28 cellular contexts compared by ENCODE assay signal in genomic region chr22:36818010-36818642, GRCh38. TPM values are rescaled to one million over a fixed set of nuclear protein-coding genes. Genes with fewer than 3 reads are reported as not detected.
DNase-seq lines count a peak whose midpoint lies in the region; ATAC-seq, FAIRE-seq and TF ChIP-seq lines count a peak whose summit lies in the region.
"Had no signal": no experiment of that assay in that cellular context is flagged by ENCODE, and none has a peak within 500 bp of the region (broad histone marks: within the 10 kb centered on the region; RNA-seq: fewer than 3 reads in every experiment).

No MANE protein-coding gene starts in this region.

- DNase-seq in DMS 273 (lab: John Stamatoyannopoulos, UW; ENCODE audit: unreplicated experiment): peak; percentile 41
- DNase-seq in DMS 273 treated with DMSO at 0.1 percent for 48 hours (lab: John Stamatoyannopoulos, UW): no peak
- no peak for DNase-seq in K562 (ENCODE audit: extremely low read depth in 1 of 4, low spot score in 3 of 4)
- no peak for DNase-seq in neuronal stem cell (ENCODE audit: low spot score)
- DNase-seq in GM12892 (ENCODE audit: insufficient read length): no peak
- no peak for DNase-seq in DMS114 treated with DMSO at 0.1 percent for 48 hours (lab: John Stamatoyannopoulos, UW; ENCODE audit: unreplicated experiment)
- no peak for DNase-seq in CD1c-positive myeloid dendritic cell (ENCODE audit: extremely low spot score)
- DNase-seq: activated CD4-positive, alpha-beta T cell treated with anti-CD3 and anti-CD28 coated beads, Interleukin-2, amount 50 U/mL, for 4 hours; activated CD4-positive, CD25-positive, alpha-beta regulatory T cell; AML-193; DMS79; dorsolateral prefrontal cortex; lower lobe of right lung; MM.1S; NCI-H1417 treated with DMSO at 0.1 percent for 48 hours; NCI-H526 treated with DMSO at 0.1 percent for 48 hours; stomach; tibial artery had no signal

- H3K14ac ChIP-seq in neuronal stem cell (ENCODE audit: low read length): no peak overlapping the region

- no peaks in the 10 kb centered on the region for H3K79me1 ChIP-seq in neuronal stem cell (ENCODE audit: low read depth, low read length)

- H3K27me3 ChIP-seq in K562 (ENCODE audit: control insufficient read depth in 2 of 2, insufficient read depth in 2 of 2, low read length in 2 of 2) (peaks cover 5 to 50% of the 10 kb centered on the region in 2 experiments; a peak in 4 of 5 replicates), neuronal stem cell (ENCODE audit: control insufficient read depth in 3 of 3, insufficient read depth in 3 of 3, low read depth in 1 of 3, low read length in 3 of 3) (peaks cover 6 to 43% (median 11%) of the 10 kb centered on the region in 3 experiments)

- no peak overlapping the region for H4K8ac ChIP-seq in neuronal stem cell (ENCODE audit: low read depth, low read length)

- ATAC-seq in K562: no peak
- ATAC-seq: activated naive CD4-positive, alpha-beta T cell treated with anti-CD3 and anti-CD28 coated beads, Interleukin-2, amount 50 U/mL, for 72 hours; lower lobe of right lung had no signal

- no peak overlapping the region for H2BK15ac ChIP-seq in neuronal stem cell (ENCODE audit: low read length)

- POLR2A ChIA-PET in HEK293 (lab: Yijun Ruan, JAX) (no interaction called here), K562 (lab: Yijun Ruan, JAX) (no interaction called here)

- no peaks in the 10 kb centered on the region for H3K79me2 ChIP-seq in K562 (ENCODE audit: control insufficient read depth, insufficient read depth, low read length)

- CTCF ChIA-PET in HEK293 (lab: Yijun Ruan, JAX): interaction anchor here (0.6 to 2.2 kb wide), 3 partner anchors 35 to 64 kb away, joined by 3 to 18 read pairs (median 8); no protein-coding TSS in a partner anchor
- CTCF ChIA-PET in K562 (lab: Yijun Ruan, JAX; ENCODE audit: low intra/inter-chr PET ratio): no interaction called here

- WGBS in K562 (ENCODE audit: insufficient coverage, low coverage, missing lambda C conversion rate): 0% methylated on average over 5 of the region's 6 CpGs
- no CpG with 5 or more reads among the region's 6 CpGs for WGBS in neuronal stem cell (ENCODE audit: extremely low coverage in 2 of 2, insufficient read length in 2 of 2, insufficient replicate concordance in 1 of 2), 2 donors

- H2AFZ ChIP-seq in K562 (ENCODE audit: low read depth, low read length) (no peak overlapping the region), neuronal stem cell (ENCODE audit: low read length) (no peak overlapping the region)

- TF ChIP-seq RAD21 in K562 (CRISPR knock-in tag; conservative IDR thresholded peaks at IDR 0.05 in 1 of 2, IDR thresholded peaks at IDR 0.05 in 1 of 2): no peak

- TF ChIP-seq CTCF in HEK293 (tag by site-specific recombination; IDR thresholded peaks at IDR 0.05) (no peak), K562 (IDR thresholded peaks at IDR 0.05 in 2 of 3, conservative IDR thresholded peaks at IDR 0.05 in 1 of 3; ENCODE audit: insufficient read depth in 2 of 3, low read depth in 1 of 3, low read length in 3 of 3) (no peak)

- H2BK12ac ChIP-seq in neuronal stem cell (ENCODE audit: low read length): no peak overlapping the region

- intact Hi-C loops in K562 (cut with micrococcal nuclease): no loop called here

- H3K27ac ChIP-seq in HEK293 (ENCODE audit: extremely low read depth, low read depth, low read length) (no peak overlapping the region), K562 (ENCODE audit: extremely low read depth, low read depth, low read length) (no peak overlapping the region), neuronal stem cell (replicated peaks; ENCODE audit: low read length) (no peak overlapping the region)
- H3K27ac ChIP-seq: 22Rv1, dorsolateral prefrontal cortex, lower lobe of right lung, neutrophil, prostate gland, stomach, tibial artery had no signal

- H3K4me2 ChIP-seq in K562 (ENCODE audit: insufficient read depth, low read length) (no peak overlapping the region), neuronal stem cell (ENCODE audit: insufficient read depth, low read length, poor library complexity, severe bottlenecking) (no peak overlapping the region)

- TF ChIP-seq EP300 in K562 (IDR thresholded peaks at IDR 0.05; ENCODE audit: low read length): no peak

- H3K4me3 ChIP-seq in HEK293 (ENCODE audit: low read depth, low read length) (no peak overlapping the region), K562 (no peak overlapping the region), neuronal stem cell (ENCODE audit: low read length in 2 of 2) (no peak overlapping the region)
- H3K4me3 ChIP-seq: HAP-1, prostate gland, stomach, tibial artery had no signal

- H3K36me3 ChIP-seq in HEK293 (ENCODE audit: control insufficient read depth in 2 of 2, insufficient read depth in 1 of 2, low read length in 2 of 2): no peaks in the 10 kb centered on the region
- H3K36me3 ChIP-seq in K562 (ENCODE audit: control insufficient read depth, insufficient read depth, low read length): no peaks in the 10 kb centered on the region
- H3K36me3 ChIP-seq in neuronal stem cell (replicated peaks in 1 of 2; ENCODE audit: control insufficient read depth in 2 of 2, insufficient read depth in 2 of 2, low read length in 2 of 2): peaks cover 0 to 18% of the 10 kb centered on the region in 2 donors
- H3K36me3 ChIP-seq: HAP-1, lower lobe of right lung, neutrophil, prostate gland, stomach, tibial artery had no signal

- no peak overlapping the region for H3K23ac ChIP-seq in neuronal stem cell (ENCODE audit: low read depth, low read length, poor library complexity)

- peaks cover 6% of the 10 kb centered on the region; the same call in 1 of the 2 replicates for H4K20me1 ChIP-seq in K562 (replicated peaks; ENCODE audit: control insufficient read depth, insufficient read depth, low read length)

- FAIRE-seq in K562 (lab: Jason Lieb, UNC): no peak
- FAIRE-seq in GM12892 (lab: Jason Lieb, UNC): no peak
- FAIRE-seq: astrocyte had no signal

- H2BK5ac ChIP-seq in neuronal stem cell (ENCODE audit: low read length): no peak overlapping the region

- H3K18ac ChIP-seq in neuronal stem cell (ENCODE audit: low read length): peak overlapping the region; percentile 16

- H3K4ac ChIP-seq in neuronal stem cell (ENCODE audit: low read length): no peak overlapping the region

- no peak overlapping the region for H4K91ac ChIP-seq in neuronal stem cell (ENCODE audit: low read depth, low read length, poor library complexity)

- H3K9me1 ChIP-seq in K562 (ENCODE audit: control insufficient read depth, insufficient read depth, low read length): no peaks in the 10 kb centered on the region

- peaks cover 12% of the 10 kb centered on the region for H3K4me1 ChIP-seq in HEK293 (ENCODE audit: control insufficient read depth, insufficient read depth, low read length)
- H3K4me1 ChIP-seq in K562 (replicated peaks in 1 of 2; ENCODE audit: control insufficient read depth in 2 of 2, insufficient read depth in 2 of 2, low read length in 2 of 2): peaks cover 0 to 12% of the 10 kb centered on the region in 2 experiments; a peak in 2 of 5 replicates
- peaks cover 19 to 36% of the 10 kb centered on the region in 2 donors for H3K4me1 ChIP-seq in neuronal stem cell (ENCODE audit: control insufficient read depth in 2 of 2, insufficient read depth in 1 of 2, low read depth in 1 of 2, low read length in 2 of 2)
- H3K4me1 ChIP-seq: HAP-1, prostate gland had no signal

- H2BK120ac ChIP-seq in neuronal stem cell (ENCODE audit: low read depth, low read length): no peak overlapping the region

- H3K9ac ChIP-seq in K562 (ENCODE audit: insufficient read depth in 1 of 2, low read depth in 2 of 2, low read length in 2 of 2): no peak overlapping the region
- H3K9ac ChIP-seq in neuronal stem cell (ENCODE audit: low read depth, low read length, poor library complexity): no peak overlapping the region

- in situ Hi-C loops in K562 (cut with MboI): no loop called here

- no TSS peak for BruUV-seq in K562 (replicated peaks; lab: Mats Ljungman, UMichigan)

- TF ChIP-seq POLR2A in K562 (conservative IDR thresholded peaks at IDR 0.05): no peak
- TF ChIP-seq POLR2A in GM12892 (IDR thresholded peaks at IDR 0.05; ENCODE audit: low read depth, low read length): no peak

- H3K9me3 ChIP-seq in HEK293 (ENCODE audit: control insufficient read depth, insufficient read depth, low read depth, low read length): no peaks in the 10 kb centered on the region
- no peaks in the 10 kb centered on the region for H3K9me3 ChIP-seq in K562 (replicated peaks; ENCODE audit: control insufficient read depth, insufficient read depth, low read depth, low read length)
- H3K9me3 ChIP-seq in neuronal stem cell (replicated peaks in 1 of 2; ENCODE audit: control insufficient read depth in 2 of 2, insufficient read depth in 1 of 2, low read depth in 1 of 2, low read length in 2 of 2): no peaks in the 10 kb centered on the region
- H3K9me3 ChIP-seq: HAP-1, lower lobe of right lung, neutrophil, prostate gland, stomach, tibial artery had no signal

- H2AK5ac ChIP-seq in neuronal stem cell (ENCODE audit: low read depth, low read length): no peak overlapping the region

RNA-seq across cellular contexts. Expression of gene PVALB, which starts 1.3 kb away (rescaled TPM):
- not detected in 2 replicates for total RNA-seq in K562 (2011; cell fraction: chromatin; rRNA removed; ENCODE audit: low replicate concordance)
- total RNA-seq in K562 (2011; cell fraction: nucleolus; rRNA removed): not detected in 2 replicates
- total RNA-seq in K562 (2011; cell fraction: nucleoplasm; rRNA removed): not detected in 2 replicates
- total RNA-seq in K562 (2014; rRNA removed) (not detected in 2 replicates), K562 (2014; rRNA removed; fragmentation: Illumina TruSeq; extraction: Trizol) (not detected in 2 replicates), K562 (2015; rRNA removed; fragmentation: Illumina TruSeq; extraction: Trizol) (not detected in 2 replicates), K562 (2021) (not detected in 2 replicates)
- polyA plus RNA-seq in K562 (2011; rRNA removed) (not detected in 2 replicates), K562 (2014; fragmentation: Illumina TruSeq; extraction: Trizol) (not detected in 2 replicates), K562 (2014; fragmentation: Nextera tagmentation; extraction: Ambion mirVana) (not detected), K562 (2014; rRNA removed) (not detected in 2 replicates)
- not detected in 2 replicates for polyA plus RNA-seq in K562 (2011; cell fraction: cytosol; rRNA removed)
- not detected in 2 replicates for polyA plus RNA-seq in K562 (2011; cell fraction: nucleus; rRNA removed)
- not detected in 2 replicates for polyA plus RNA-seq in K562 (2012)
- polyA minus RNA-seq in K562 (2011; rRNA and poly(A)+ RNA removed): not detected in 2 replicates
- not detected in 2 replicates for polyA minus RNA-seq in K562 (2011; cell fraction: cytosol; rRNA and poly(A)+ RNA removed)
- not detected in 2 replicates for polyA minus RNA-seq in K562 (2011; cell fraction: nucleus; rRNA and poly(A)+ RNA removed)
- 7.0 TPM for polyA plus RNA-seq in neuronal stem cell (2013, experiment 1 of 2)
- 5.6 TPM for polyA plus RNA-seq in neuronal stem cell (2013, experiment 2 of 2)
- not detected for polyA plus RNA-seq in GM12892 (2012; ENCODE audit: missing spikeins)
- total RNA-seq: activated naive CD4-positive, alpha-beta T cell treated with anti-CD3 and anti-CD28 coated beads, Interleukin-2, amount 50 U/mL, for 72 hours; activated T-helper 1 cell treated with anti-CD3 and anti-CD28 coated beads, Interleukin-12 subunit alpha, Interleukin-12 subunit beta, Interleukin-2, Interleukin-4 antibody, amounts not matched to agents 30 ng/mL and 10 ng/mL and 1 ng/mL, durations not matched to agents 14 hours and 24 hours and 36 hours; astrocyte; kidney epithelial cell; stomach had no signal
- polyA plus RNA-seq: IgD-negative memory B cell had no signal

RNA-seq across cellular contexts. Expression of gene IFT27, which starts 42.2 kb away (rescaled TPM):
- 0.72 and 1.1 TPM in 2 replicates for total RNA-seq in K562 (2011; cell fraction: chromatin; rRNA removed; ENCODE audit: low replicate concordance)
- 0.13 and 0.17 TPM in 2 replicates for total RNA-seq in K562 (2011; cell fraction: nucleolus; rRNA removed)
- 0.22 and 0.46 TPM in 2 replicates for total RNA-seq in K562 (2011; cell fraction: nucleoplasm; rRNA removed)
- 0.12 and 0.18 TPM in 2 replicates for total RNA-seq in K562 (2014; rRNA removed)
- 0.29 and 0.38 TPM in 2 replicates for total RNA-seq in K562 (2014; rRNA removed; fragmentation: Illumina TruSeq; extraction: Trizol)
- total RNA-seq in K562 (2015; rRNA removed; fragmentation: Illumina TruSeq; extraction: Trizol): 0.38 and 0.54 TPM in 2 replicates
- total RNA-seq in K562 (2021): 0.51 and 1.4 TPM in 2 replicates
- 0.01 and 0.42 TPM in 2 replicates for polyA plus RNA-seq in K562 (2011; rRNA removed)
- 0.18 and 0.19 TPM in 2 replicates for polyA plus RNA-seq in K562 (2011; cell fraction: cytosol; rRNA removed)
- polyA plus RNA-seq in K562 (2011; cell fraction: nucleus; rRNA removed): 0.50 and 0.56 TPM in 2 replicates
- polyA plus RNA-seq in K562 (2012): 0.90 and 3.4 TPM in 2 replicates
- polyA plus RNA-seq in K562 (2014; fragmentation: Illumina TruSeq; extraction: Trizol): 0.10 and 0.37 TPM in 2 replicates
- polyA plus RNA-seq in K562 (2014; fragmentation: Nextera tagmentation; extraction: Ambion mirVana): under 1 TPM in 1 of 2 experiments, not detected in 1; 0.06 TPM
- polyA plus RNA-seq in K562 (2014; rRNA removed): 0.09 and 0.18 TPM in 2 replicates
- 0.04 and 0.06 TPM in 2 replicates for polyA minus RNA-seq in K562 (2011; rRNA and poly(A)+ RNA removed)
- not detected in 2 replicates for polyA minus RNA-seq in K562 (2011; cell fraction: cytosol; rRNA and poly(A)+ RNA removed)
- 0.11 and 0.13 TPM in 2 replicates for polyA minus RNA-seq in K562 (2011; cell fraction: nucleus; rRNA and poly(A)+ RNA removed)
- 57.3 TPM for polyA plus RNA-seq in neuronal stem cell (2013, experiment 1 of 2)
- polyA plus RNA-seq in neuronal stem cell (2013, experiment 2 of 2): 56.3 TPM
- polyA plus RNA-seq in GM12892 (2012; ENCODE audit: missing spikeins): 12.4 TPM

RNA-seq across cellular contexts. Expression of gene NCF4, which starts 42.7 kb away (rescaled TPM):
- total RNA-seq in K562 (2011; cell fraction: chromatin; rRNA removed; ENCODE audit: low replicate concordance): 0.30 TPM in 1 of 2 replicates, not detected in the other
- 0.33 TPM in 1 of 2 replicates, not detected in the other for total RNA-seq in K562 (2011; cell fraction: nucleolus; rRNA removed)
- total RNA-seq in K562 (2011; cell fraction: nucleoplasm; rRNA removed): not detected in 2 replicates
- total RNA-seq in K562 (2014; rRNA removed): 0.53 and 0.95 TPM in 2 replicates
- 0.13 and 0.33 TPM in 2 replicates for total RNA-seq in K562 (2014; rRNA removed; fragmentation: Illumina TruSeq; extraction: Trizol)
- total RNA-seq in K562 (2015; rRNA removed; fragmentation: Illumina TruSeq; extraction: Trizol): 0.58 and 0.79 TPM in 2 replicates
- total RNA-seq in K562 (2021): 0.18 and 0.56 TPM in 2 replicates
- 0.42 and 0.87 TPM in 2 replicates for polyA plus RNA-seq in K562 (2011; rRNA removed)
- 0.70 and 0.72 TPM in 2 replicates for polyA plus RNA-seq in K562 (2011; cell fraction: cytosol; rRNA removed)
- 2.4 and 3.4 TPM in 2 replicates for polyA plus RNA-seq in K562 (2011; cell fraction: nucleus; rRNA removed)
- 0.42 and 2.9 TPM in 2 replicates for polyA plus RNA-seq in K562 (2012)
- 0.55 and 0.66 TPM in 2 replicates for polyA plus RNA-seq in K562 (2014; fragmentation: Illumina TruSeq; extraction: Trizol)
- under 1 TPM; 0.04 to 0.15 TPM for polyA plus RNA-seq in K562 (2014; fragmentation: Nextera tagmentation; extraction: Ambion mirVana)
- polyA plus RNA-seq in K562 (2014; rRNA removed): 0.20 and 0.42 TPM in 2 replicates
- 0.18 TPM in 2 replicates for polyA minus RNA-seq in K562 (2011; rRNA and poly(A)+ RNA removed)
- not detected in 2 replicates for polyA minus RNA-seq in K562 (2011; cell fraction: cytosol; rRNA and poly(A)+ RNA removed)
- 0.22 TPM in 1 of 2 replicates, not detected in the other for polyA minus RNA-seq in K562 (2011; cell fraction: nucleus; rRNA and poly(A)+ RNA removed)
- polyA plus RNA-seq in neuronal stem cell (2013, experiment 1 of 2): not detected
- not detected for polyA plus RNA-seq in neuronal stem cell (2013, experiment 2 of 2)
- 30.6 TPM for polyA plus RNA-seq in GM12892 (2012; ENCODE audit: missing spikeins)
- total RNA-seq: astrocyte, kidney epithelial cell had no signal
